8 cellular contexts compared by ENCODE assay signal in the genomic region with DNA sequence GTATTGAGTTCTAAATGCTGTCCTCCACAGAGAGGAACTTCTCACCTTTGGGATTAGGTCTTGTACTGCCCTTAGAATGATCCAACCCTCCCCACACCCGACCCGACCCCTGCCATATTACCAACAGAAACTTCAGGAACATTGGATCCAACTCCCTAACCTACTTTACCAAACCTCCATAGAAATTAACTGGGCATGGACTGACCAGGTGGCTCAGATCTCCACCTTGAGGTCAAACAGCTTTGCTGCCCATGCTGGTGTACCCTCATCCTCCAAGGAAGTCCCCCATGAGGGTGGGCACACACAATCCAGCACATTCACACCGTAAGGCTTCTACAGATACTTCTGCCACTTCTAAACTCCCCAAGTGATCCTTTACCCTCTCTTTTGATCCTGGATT. TPM values are rescaled to one million over a fixed set of nuclear protein-coding genes. Genes with fewer than 3 reads are reported as not detected.
DNase-seq lines count a peak whose midpoint lies in the region; FAIRE-seq and TF ChIP-seq lines count a peak whose summit lies in the region.

No MANE protein-coding gene starts in this region.

- H3K9me3 ChIP-seq in tibial nerve = no peaks in the 10 kb centered on the region

- H3K27ac ChIP-seq in tibial nerve = peak overlapping the region; percentile 60 to 97 (median 82)

- H3K27me3 Mint-ChIP-seq in activated T-cell treated with anti-CD3 and anti-CD28 coated beads, Interleukin-2, amount 50 U/mL, for 24 hours = no peaks in the 10 kb centered on the region
- no peaks in the 10 kb centered on the region for H3K27me3 Mint-ChIP-seq in brain
- H3K27me3 Mint-ChIP-seq in mesothelial cell of epicardium (ENCODE audit: low read depth) = no peaks in the 10 kb centered on the region

- H3K4me1 ChIP-seq in tibial nerve = peaks cover 3 to 100% (median 88%) of the 10 kb centered on the region in 4 donors

- peaks cover 79% of the 10 kb centered on the region for H3K36me3 Mint-ChIP-seq in activated T-cell treated with anti-CD3 and anti-CD28 coated beads, Interleukin-2, amount 50 U/mL, for 24 hours (ENCODE audit: low read depth)
- H3K36me3 Mint-ChIP-seq in brain (peaks cover 15% of the 10 kb centered on the region), mesothelial cell of epicardium (peaks cover 5% of the 10 kb centered on the region)

- no peaks in the 10 kb centered on the region for H3K27me3 ChIP-seq in tibial nerve

- H3K4me3 ChIP-seq in tibial nerve = peak overlapping the region in 2 of 4 donors; percentile 1 to 18

- peak overlapping the region; percentile 92 for H3K27ac Mint-ChIP-seq in activated T-cell treated with anti-CD3 and anti-CD28 coated beads, Interleukin-2, amount 50 U/mL, for 24 hours
- H3K27ac Mint-ChIP-seq in brain = peak overlapping the region; percentile 64 to 98 (median 86)
- H3K27ac Mint-ChIP-seq in mesothelial cell of epicardium = peak overlapping the region; percentile 98

- TF ChIP-seq CTCF in brain (conservative IDR thresholded peaks at IDR 0.05) (no peak), mesothelial cell of epicardium (IDR thresholded peaks at IDR 0.05; ENCODE audit: unreplicated experiment) (no peak), tibial nerve (IDR thresholded peaks at IDR 0.05) (no peak)

- FAIRE-seq in GM12892 (lab: Jason Lieb, UNC) = no peak

- H3K4me1 Mint-ChIP-seq in activated T-cell treated with anti-CD3 and anti-CD28 coated beads, Interleukin-2, amount 50 U/mL, for 24 hours (ENCODE audit: low read depth) = peaks cover 87% of the 10 kb centered on the region
- H3K4me1 Mint-ChIP-seq in brain (peaks cover 77% of the 10 kb centered on the region), mesothelial cell of epicardium (peaks cover 64% of the 10 kb centered on the region)

- 64 to 70% methylated on average over 3 of the region's 3 CpGs for WGBS in tibial nerve, 2 donors

- peak overlapping the region; percentile 24 for H3K4me3 Mint-ChIP-seq in activated T-cell treated with anti-CD3 and anti-CD28 coated beads, Interleukin-2, amount 50 U/mL, for 24 hours
- peak overlapping the region in 4 of 5 experiments; percentile 39 to 73 (median 68) for H3K4me3 Mint-ChIP-seq in brain
- H3K4me3 Mint-ChIP-seq in mesothelial cell of epicardium = peak overlapping the region; percentile 47

- TF ChIP-seq EP300 in tibial nerve (IDR thresholded peaks at IDR 0.05) = no peak

- H3K9me3 Mint-ChIP-seq in activated T-cell treated with anti-CD3 and anti-CD28 coated beads, Interleukin-2, amount 50 U/mL, for 24 hours = no peaks in the 10 kb centered on the region
- no peaks in the 10 kb centered on the region for H3K9me3 Mint-ChIP-seq in brain
- no peaks in the 10 kb centered on the region for H3K9me3 Mint-ChIP-seq in mesothelial cell of epicardium

- DNase-seq in activated T-cell treated with anti-CD3 and anti-CD28 coated beads, Interleukin-2, amount 50 U/mL, for 24 hours = no peak
- no peak for DNase-seq in activated T-cell treated with anti-CD3 and anti-CD28 coated beads for 4 hours
- no peak for DNase-seq in mesothelial cell of epicardium (ENCODE audit: low spot score in 2 of 2, unreplicated experiment in 2 of 2)
- no peak for DNase-seq in tibial nerve (ENCODE audit: low spot score in 2 of 2)
- DNase-seq in DMS79 (lab: John Stamatoyannopoulos, UW) = no peak
- DNase-seq in GM12892 (ENCODE audit: insufficient read length) = no peak
- DNase-seq in hippocampal formation (lab: John Stamatoyannopoulos, UW) = no peak

- TF ChIP-seq POLR2A in tibial nerve (IDR thresholded peaks at IDR 0.05) (no peak), GM12892 (IDR thresholded peaks at IDR 0.05; ENCODE audit: low read depth, low read length) (no peak)

- no peaks in the 10 kb centered on the region for H3K36me3 ChIP-seq in tibial nerve

RNA-seq across cellular contexts. Expression of a gene that starts 21.5 kb away (rescaled TPM):
- polyA plus RNA-seq in brain (ENCODE audit: insufficient read depth, low read depth, low replicate concordance) = 30.1 TPM
- total RNA-seq in mesothelial cell of epicardium (93.1 to 93.9 TPM (median 93.3 TPM) in 3 replicates), tibial nerve (100 to 1,000 TPM; 112 to 164 (median 145) TPM)
- 26.9 TPM for polyA plus RNA-seq in GM12892 (2012; ENCODE audit: missing spikeins)

RNA-seq across cellular contexts. Expression of a gene that starts 30.5 kb away (rescaled TPM):
- polyA plus RNA-seq in brain (ENCODE audit: insufficient read depth, low read depth, low replicate concordance) = 295 TPM
- total RNA-seq in mesothelial cell of epicardium (264 to 274 TPM (median 269 TPM) in 3 replicates), tibial nerve (100 to 1,000 TPM in 1 of 4 donors, 10 to 100 TPM in 3; 77.3 to 102 (median 94.4) TPM)
- 303 TPM for polyA plus RNA-seq in GM12892 (2012; ENCODE audit: missing spikeins)
